ENCODE assay signal across 9 cellular contexts in genomic region chr19:14563989-14564650, GRCh38. TPM values are rescaled to one million over a fixed set of nuclear protein-coding genes. Genes with fewer than 3 reads are reported as not detected.
A peak's percentile ranks its signal among the peaks of the same experiment; 100 is the strongest.
DNase-seq lines count a peak whose midpoint lies in the region; ATAC-seq, FAIRE-seq and TF ChIP-seq lines count a peak whose summit lies in the region.
"Had no signal": no experiment of that assay in that cellular context is flagged by ENCODE, and none has a peak within 500 bp of the region (broad histone marks: within the 10 kb centered on the region; RNA-seq: fewer than 3 reads in every experiment).

No MANE protein-coding gene starts in this region.

- no peak overlapping the region for H2AFZ ChIP-seq in HepG2 (ENCODE audit: low read length)

- BruUV-seq in HepG2 (replicated peaks; lab: Mats Ljungman, UMichigan), result no TSS peak

- CTCF ChIA-PET in HepG2 (lab: Yijun Ruan, JAX; ENCODE audit: low intra/inter-chr PET ratio, low total read pairs), result no interaction called here

- H3K9ac ChIP-seq in HepG2 (ENCODE audit: insufficient read depth, low read depth, low read length), result no peak overlapping the region

- in situ Hi-C loops in HepG2 (cut with HindIII; ENCODE audit: extremely low pct_ligation_motif_present, low pct_unique_long_range_greater_than_20kb), result no loop called here

- TF ChIP-seq RAD21 in HepG2 (CRISPR knock-in tag; IDR thresholded peaks at IDR 0.05), result no peak

- no peak overlapping the region for H3K27ac Mint-ChIP-seq in CD4-positive, CD25-positive, alpha-beta regulatory T cell
- H3K27ac Mint-ChIP-seq: nephron had no signal

- TF ChIP-seq CTCF in HepG2 (CRISPR knock-in tag; IDR thresholded peaks at IDR 0.05), result no peak

- no peak for TF ChIP-seq POLR2A in HepG2 (IDR thresholded peaks at IDR 0.05; ENCODE audit: insufficient read depth in 1 of 2, low read depth in 2 of 2, low read length in 2 of 2)

- H3K79me2 ChIP-seq in HepG2 (ENCODE audit: insufficient read depth, low read length), result peaks cover 11% of the 10 kb centered on the region

- no peaks in the 10 kb centered on the region for H3K9me3 ChIP-seq in CD4-positive, CD25-positive, alpha-beta regulatory T cell (ENCODE audit: control insufficient read depth in 2 of 2, low read length in 2 of 2)
- H3K9me3 ChIP-seq in HepG2 (ENCODE audit: low read length), result no peaks in the 10 kb centered on the region

- H3K4me2 ChIP-seq in HepG2 (ENCODE audit: low read depth, low read length), result no peak overlapping the region

- H3K9me3 Mint-ChIP-seq in CD4-positive, CD25-positive, alpha-beta regulatory T cell, result no peaks in the 10 kb centered on the region
- H3K9me3 Mint-ChIP-seq: nephron had no signal

- no peak overlapping the region for H3K27ac ChIP-seq in CD4-positive, CD25-positive, alpha-beta regulatory T cell (ENCODE audit: insufficient read depth, low read length, poor library complexity, severe bottlenecking)
- no peak overlapping the region for H3K27ac ChIP-seq in HepG2 (ENCODE audit: extremely low read length, insufficient read depth, low read length)

- H3K27me3 Mint-ChIP-seq in CD4-positive, CD25-positive, alpha-beta regulatory T cell, result no peaks in the 10 kb centered on the region

- H3K4me3 ChIP-seq in CD4-positive, CD25-positive, alpha-beta regulatory T cell (ENCODE audit: low read depth, low read length), result no peak overlapping the region
- no peak overlapping the region for H3K4me3 ChIP-seq in Jurkat, Clone E6-1 (ENCODE audit: low read length)
- no peak overlapping the region for H3K4me3 ChIP-seq in HepG2 (replicated peaks in 1 of 3; ENCODE audit: insufficient read depth in 1 of 3, low read depth in 2 of 3, low read length in 3 of 3)

- FAIRE-seq in HepG2 (lab: Jason Lieb, UNC), result no peak

- H3K27me3 ChIP-seq in CD4-positive, CD25-positive, alpha-beta regulatory T cell (ENCODE audit: control insufficient read depth, insufficient read depth, low read length), result no peaks in the 10 kb centered on the region
- H3K27me3 ChIP-seq in HepG2 (ENCODE audit: control insufficient read depth in 1 of 2, insufficient read depth in 2 of 2, low read length in 2 of 2), result no peaks in the 10 kb centered on the region

- ATAC-seq in CD4-positive, CD25-positive, alpha-beta regulatory T cell (ENCODE audit: low read depth in 2 of 2), result peak; percentile 49 to 50
- peak; percentile 29 for ATAC-seq in HepG2
- no peak for ATAC-seq in HG03108 (IDR thresholded peaks at IDR 0.05; ENCODE audit: unreplicated experiment)
- no peak for ATAC-seq in GM21367 (IDR thresholded peaks at IDR 0.05; ENCODE audit: unreplicated experiment)
- ATAC-seq in GM21423 (IDR thresholded peaks at IDR 0.05; ENCODE audit: unreplicated experiment), result no peak

- H3K4me3 Mint-ChIP-seq in CD4-positive, CD25-positive, alpha-beta regulatory T cell, result no peak overlapping the region
- H3K4me3 Mint-ChIP-seq: nephron had no signal

- TF ChIP-seq EP300 in HepG2 (IDR thresholded peaks at IDR 0.05; ENCODE audit: low read depth in 2 of 2, low read length in 2 of 2) (no peak), HepG2 (CRISPR knock-in tag; IDR thresholded peaks at IDR 0.05; ENCODE audit: borderline replicate concordance) (no peak)

- intact Hi-C loops in HepG2 (cut with micrococcal nuclease; ENCODE audit: unreplicated experiment), result no loop called here

- POLR2A ChIA-PET in HepG2 (lab: Yijun Ruan, JAX), result no interaction called here

- H3K4me1 ChIP-seq in CD4-positive, CD25-positive, alpha-beta regulatory T cell (ENCODE audit: control insufficient read depth, insufficient read depth, low read length, poor library complexity, severe bottlenecking), result peaks cover 7% of the 10 kb centered on the region
- H3K4me1 ChIP-seq in HepG2 (ENCODE audit: insufficient read depth, low read length), result peaks cover 9% of the 10 kb centered on the region; the same call in 1 of the 2 replicates

- H3K36me3 ChIP-seq in CD4-positive, CD25-positive, alpha-beta regulatory T cell (ENCODE audit: control insufficient read depth, insufficient read depth, low read length), result peaks cover 23% of the 10 kb centered on the region
- H3K36me3 ChIP-seq in HepG2 (replicated peaks in 1 of 2; ENCODE audit: control insufficient read depth in 1 of 2, insufficient read depth in 2 of 2, low read length in 2 of 2), result peaks cover 4 to 17% of the 10 kb centered on the region in 2 experiments; a peak in 3 of 5 replicates

- DNase-seq in CD4-positive, CD25-positive, alpha-beta regulatory T cell, result peak in 2 of 3 donors; percentile 32 to 40
- DNase-seq in Jurkat, Clone E6-1 (ENCODE audit: low read depth, low spot score), result peak; percentile 70
- peak; percentile 14 for DNase-seq in activated effector memory CD4-positive, alpha-beta T cell treated with Interleukin-2 at 50 U/mL for 16 hours
- DNase-seq in HepG2 (ENCODE audit: low spot score) (no peak), retina (no peak)

- peaks cover 3% of the 10 kb centered on the region for H3K36me3 Mint-ChIP-seq in CD4-positive, CD25-positive, alpha-beta regulatory T cell

- peaks cover 0 to 38% (median 10%) of the 10 kb centered on the region in 4 donors for H3K4me1 Mint-ChIP-seq in CD4-positive, CD25-positive, alpha-beta regulatory T cell

- WGBS in HepG2 (ENCODE audit: low lambda C conversion rate), result 95% methylated on average over 33 of the region's 33 CpGs

- H4K20me1 ChIP-seq in HepG2 (ENCODE audit: insufficient read depth, low read length), result no peaks in the 10 kb centered on the region; the same call in 1 of the 2 replicates

RNA-seq across cellular contexts. Expression of gene NDUFB7, which starts 7.7 kb away (rescaled TPM):
- 51.4 TPM for total RNA-seq in CD4-positive, CD25-positive, alpha-beta regulatory T cell
- polyA plus RNA-seq in CD4-positive, CD25-positive, alpha-beta regulatory T cell, result 100 to 1,000 TPM; 196 to 238 (median 218) TPM
- 215 TPM for polyA plus RNA-seq in Jurkat, Clone E6-1 (2012; ENCODE audit: insufficient read depth, insufficient read length)
- total RNA-seq in HepG2 (2016; rRNA removed; fragmentation: Illumina TruSeq; extraction: Trizol), result 198 and 244 TPM in 2 replicates
- total RNA-seq in HepG2 (2016; cell fraction: cytosol; rRNA removed; fragmentation: Illumina TruSeq; extraction: Trizol; ENCODE audit: low read depth), result 82.1 and 95.0 TPM in 2 replicates
- 211 and 273 TPM in 2 replicates for total RNA-seq in HepG2 (2016; cell fraction: insoluble cytoplasmic fraction; rRNA removed; fragmentation: Illumina TruSeq; extraction: Trizol)
- 110 and 154 TPM in 2 replicates for total RNA-seq in HepG2 (2016; cell fraction: membrane; rRNA removed; fragmentation: Illumina TruSeq; extraction: Trizol)
- total RNA-seq in HepG2 (2016; cell fraction: nucleus; rRNA removed; fragmentation: Illumina TruSeq; extraction: Trizol), result 70.6 and 78.7 TPM in 2 replicates
- 156 and 192 TPM in 2 replicates for polyA plus RNA-seq in HepG2 (2011; rRNA removed)
- polyA plus RNA-seq in HepG2 (2011; cell fraction: cytosol; rRNA removed), result 190 and 437 TPM in 2 replicates
- 175 and 191 TPM in 2 replicates for polyA plus RNA-seq in HepG2 (2011; cell fraction: nucleus; rRNA removed)
- 61.7 and 64.5 TPM in 2 replicates for polyA plus RNA-seq in HepG2 (2012)
- polyA plus RNA-seq in HepG2 (2016; cell fraction: cytosol; fragmentation: Illumina TruSeq; extraction: Trizol; ENCODE audit: low read depth), result 81.2 and 92.7 TPM in 2 replicates
- 241 and 259 TPM in 2 replicates for polyA plus RNA-seq in HepG2 (2016; cell fraction: insoluble cytoplasmic fraction; fragmentation: Illumina TruSeq; extraction: Trizol; ENCODE audit: low read depth)
- polyA plus RNA-seq in HepG2 (2016; cell fraction: membrane; fragmentation: Illumina TruSeq; extraction: Trizol; ENCODE audit: low read depth), result 104 and 120 TPM in 2 replicates
- polyA plus RNA-seq in HepG2 (2016; cell fraction: nucleus; fragmentation: Illumina TruSeq; extraction: Trizol; ENCODE audit: insufficient read depth, low read depth), result 132 and 145 TPM in 2 replicates
- polyA minus RNA-seq in HepG2 (2011; rRNA and poly(A)+ RNA removed; ENCODE audit: low replicate concordance), result 70.0 and 85.2 TPM in 2 replicates
- 35.3 and 38.9 TPM in 2 replicates for polyA minus RNA-seq in HepG2 (2011; cell fraction: cytosol; rRNA and poly(A)+ RNA removed)
- 12.1 and 13.1 TPM in 2 replicates for polyA minus RNA-seq in HepG2 (2011; cell fraction: nucleus; rRNA and poly(A)+ RNA removed)

RNA-seq across cellular contexts. Expression of gene CLEC17A, which starts 18.8 kb away (rescaled TPM):
- 0.25 TPM for total RNA-seq in CD4-positive, CD25-positive, alpha-beta regulatory T cell
- not detected for polyA plus RNA-seq in CD4-positive, CD25-positive, alpha-beta regulatory T cell
- polyA plus RNA-seq in Jurkat, Clone E6-1 (2012; ENCODE audit: insufficient read depth, insufficient read length), result not detected
- total RNA-seq in HepG2 (2016; rRNA removed; fragmentation: Illumina TruSeq; extraction: Trizol), result not detected in 2 replicates
- not detected in 2 replicates for total RNA-seq in HepG2 (2016; cell fraction: cytosol; rRNA removed; fragmentation: Illumina TruSeq; extraction: Trizol; ENCODE audit: low read depth)
- not detected in 2 replicates for total RNA-seq in HepG2 (2016; cell fraction: insoluble cytoplasmic fraction; rRNA removed; fragmentation: Illumina TruSeq; extraction: Trizol)
- not detected in 2 replicates for total RNA-seq in HepG2 (2016; cell fraction: membrane; rRNA removed; fragmentation: Illumina TruSeq; extraction: Trizol)
- total RNA-seq in HepG2 (2016; cell fraction: nucleus; rRNA removed; fragmentation: Illumina TruSeq; extraction: Trizol), result not detected in 2 replicates
- not detected in 2 replicates for polyA plus RNA-seq in HepG2 (2011; rRNA removed)
- polyA plus RNA-seq in HepG2 (2011; cell fraction: cytosol; rRNA removed), result not detected in 2 replicates
- not detected in 2 replicates for polyA plus RNA-seq in HepG2 (2011; cell fraction: nucleus; rRNA removed)
- not detected in 2 replicates for polyA plus RNA-seq in HepG2 (2012)
- not detected in 2 replicates for polyA plus RNA-seq in HepG2 (2016; cell fraction: cytosol; fragmentation: Illumina TruSeq; extraction: Trizol; ENCODE audit: low read depth)
- polyA plus RNA-seq in HepG2 (2016; cell fraction: insoluble cytoplasmic fraction; fragmentation: Illumina TruSeq; extraction: Trizol; ENCODE audit: low read depth), result not detected in 2 replicates
- polyA plus RNA-seq in HepG2 (2016; cell fraction: membrane; fragmentation: Illumina TruSeq; extraction: Trizol; ENCODE audit: low read depth), result not detected in 2 replicates
- not detected in 2 replicates for polyA plus RNA-seq in HepG2 (2016; cell fraction: nucleus; fragmentation: Illumina TruSeq; extraction: Trizol; ENCODE audit: insufficient read depth, low read depth)
- polyA minus RNA-seq in HepG2 (2011; rRNA and poly(A)+ RNA removed; ENCODE audit: low replicate concordance), result 0.33 TPM in 1 of 2 replicates, not detected in the other
- polyA minus RNA-seq in HepG2 (2011; cell fraction: cytosol; rRNA and poly(A)+ RNA removed), result not detected in 2 replicates
- polyA minus RNA-seq in HepG2 (2011; cell fraction: nucleus; rRNA and poly(A)+ RNA removed), result not detected in 2 replicates

RNA-seq across cellular contexts. Expression of gene TECR, which starts 34.7 kb away (rescaled TPM):
- 159 TPM for total RNA-seq in CD4-positive, CD25-positive, alpha-beta regulatory T cell
- polyA plus RNA-seq in CD4-positive, CD25-positive, alpha-beta regulatory T cell, result 100 to 1,000 TPM; 304 to 351 (median 335) TPM
- 211 TPM for polyA plus RNA-seq in Jurkat, Clone E6-1 (2012; ENCODE audit: insufficient read depth, insufficient read length)
- 25.9 and 54.9 TPM in 2 replicates for total RNA-seq in HepG2 (2016; rRNA removed; fragmentation: Illumina TruSeq; extraction: Trizol)
- 25.1 and 26.1 TPM in 2 replicates for total RNA-seq in HepG2 (2016; cell fraction: cytosol; rRNA removed; fragmentation: Illumina TruSeq; extraction: Trizol; ENCODE audit: low read depth)
- 24.8 and 55.4 TPM in 2 replicates for total RNA-seq in HepG2 (2016; cell fraction: insoluble cytoplasmic fraction; rRNA removed; fragmentation: Illumina TruSeq; extraction: Trizol)
- 23.9 and 26.8 TPM in 2 replicates for total RNA-seq in HepG2 (2016; cell fraction: membrane; rRNA removed; fragmentation: Illumina TruSeq; extraction: Trizol)
- total RNA-seq in HepG2 (2016; cell fraction: nucleus; rRNA removed; fragmentation: Illumina TruSeq; extraction: Trizol), result 68.9 and 76.1 TPM in 2 replicates
- 121 and 137 TPM in 2 replicates for polyA plus RNA-seq in HepG2 (2011; rRNA removed)
- polyA plus RNA-seq in HepG2 (2011; cell fraction: cytosol; rRNA removed), result 131 and 134 TPM in 2 replicates
- polyA plus RNA-seq in HepG2 (2011; cell fraction: nucleus; rRNA removed), result 178 and 205 TPM in 2 replicates
- 94.0 and 122 TPM in 2 replicates for polyA plus RNA-seq in HepG2 (2012)
- 70.2 and 77.8 TPM in 2 replicates for polyA plus RNA-seq in HepG2 (2016; cell fraction: cytosol; fragmentation: Illumina TruSeq; extraction: Trizol; ENCODE audit: low read depth)
- 52.7 and 78.7 TPM in 2 replicates for polyA plus RNA-seq in HepG2 (2016; cell fraction: insoluble cytoplasmic fraction; fragmentation: Illumina TruSeq; extraction: Trizol; ENCODE audit: low read depth)
- polyA plus RNA-seq in HepG2 (2016; cell fraction: membrane; fragmentation: Illumina TruSeq; extraction: Trizol; ENCODE audit: low read depth), result 63.3 and 69.9 TPM in 2 replicates
- polyA plus RNA-seq in HepG2 (2016; cell fraction: nucleus; fragmentation: Illumina TruSeq; extraction: Trizol; ENCODE audit: insufficient read depth, low read depth), result 231 and 244 TPM in 2 replicates
- polyA minus RNA-seq in HepG2 (2011; rRNA and poly(A)+ RNA removed; ENCODE audit: low replicate concordance), result 243 and 582 TPM in 2 replicates
- 99.1 and 118 TPM in 2 replicates for polyA minus RNA-seq in HepG2 (2011; cell fraction: cytosol; rRNA and poly(A)+ RNA removed)
- polyA minus RNA-seq in HepG2 (2011; cell fraction: nucleus; rRNA and poly(A)+ RNA removed), result 62.2 and 64.2 TPM in 2 replicates

RNA-seq across cellular contexts. Expression of gene DNAJB1, which starts 45.9 kb away (rescaled TPM):
- total RNA-seq in CD4-positive, CD25-positive, alpha-beta regulatory T cell, result 754 TPM
- polyA plus RNA-seq in CD4-positive, CD25-positive, alpha-beta regulatory T cell, result 100 to 1,000 TPM; 302 to 349 (median 332) TPM
- polyA plus RNA-seq in Jurkat, Clone E6-1 (2012; ENCODE audit: insufficient read depth, insufficient read length), result 80.2 TPM
- 87.5 and 101 TPM in 2 replicates for total RNA-seq in HepG2 (2016; rRNA removed; fragmentation: Illumina TruSeq; extraction: Trizol)
- total RNA-seq in HepG2 (2016; cell fraction: cytosol; rRNA removed; fragmentation: Illumina TruSeq; extraction: Trizol; ENCODE audit: low read depth), result 43.8 and 48.3 TPM in 2 replicates
- total RNA-seq in HepG2 (2016; cell fraction: insoluble cytoplasmic fraction; rRNA removed; fragmentation: Illumina TruSeq; extraction: Trizol), result 87.7 and 97.3 TPM in 2 replicates
- 100 and 105 TPM in 2 replicates for total RNA-seq in HepG2 (2016; cell fraction: membrane; rRNA removed; fragmentation: Illumina TruSeq; extraction: Trizol)
- 40.6 and 45.4 TPM in 2 replicates for total RNA-seq in HepG2 (2016; cell fraction: nucleus; rRNA removed; fragmentation: Illumina TruSeq; extraction: Trizol)
- polyA plus RNA-seq in HepG2 (2011; rRNA removed), result 97.3 and 108 TPM in 2 replicates
- 90.1 and 116 TPM in 2 replicates for polyA plus RNA-seq in HepG2 (2011; cell fraction: cytosol; rRNA removed)
- 41.8 and 55.7 TPM in 2 replicates for polyA plus RNA-seq in HepG2 (2011; cell fraction: nucleus; rRNA removed)
- polyA plus RNA-seq in HepG2 (2012), result 45.3 and 99.6 TPM in 2 replicates
- 43.8 and 48.0 TPM in 2 replicates for polyA plus RNA-seq in HepG2 (2016; cell fraction: cytosol; fragmentation: Illumina TruSeq; extraction: Trizol; ENCODE audit: low read depth)
- 139 and 144 TPM in 2 replicates for polyA plus RNA-seq in HepG2 (2016; cell fraction: insoluble cytoplasmic fraction; fragmentation: Illumina TruSeq; extraction: Trizol; ENCODE audit: low read depth)
- polyA plus RNA-seq in HepG2 (2016; cell fraction: membrane; fragmentation: Illumina TruSeq; extraction: Trizol; ENCODE audit: low read depth), result 72.7 and 75.0 TPM in 2 replicates
- 76.4 and 83.8 TPM in 2 replicates for polyA plus RNA-seq in HepG2 (2016; cell fraction: nucleus; fragmentation: Illumina TruSeq; extraction: Trizol; ENCODE audit: insufficient read depth, low read depth)
- polyA minus RNA-seq in HepG2 (2011; rRNA and poly(A)+ RNA removed; ENCODE audit: low replicate concordance), result 94.0 and 151 TPM in 2 replicates
- polyA minus RNA-seq in HepG2 (2011; cell fraction: cytosol; rRNA and poly(A)+ RNA removed), result 34.2 and 35.4 TPM in 2 replicates
- 42.7 and 47.7 TPM in 2 replicates for polyA minus RNA-seq in HepG2 (2011; cell fraction: nucleus; rRNA and poly(A)+ RNA removed)

Comparison
In these comparisons a context has a peak if more than half of its experiments do, and no peak if none do; other contexts are left out.
1. ATAC-seq: peak in CD4-positive, CD25-positive, alpha-beta regulatory T cell (2 of 2) and HepG2 (single experiment); none in HG03108 (single experiment), GM21367 (single experiment) and GM21423 (single experiment).
2. DNase-seq: peak in CD4-positive, CD25-positive, alpha-beta regulatory T cell (2 of 3), Jurkat, Clone E6-1 (single experiment) and activated effector memory CD4-positive, alpha-beta T cell treated with Interleukin-2 at 50 U/mL for 16 hours (single experiment); none in HepG2 (single experiment) and retina (single experiment).